Comparison of ENCODE assay signal across 1 cellular context in the genomic region with DNA sequence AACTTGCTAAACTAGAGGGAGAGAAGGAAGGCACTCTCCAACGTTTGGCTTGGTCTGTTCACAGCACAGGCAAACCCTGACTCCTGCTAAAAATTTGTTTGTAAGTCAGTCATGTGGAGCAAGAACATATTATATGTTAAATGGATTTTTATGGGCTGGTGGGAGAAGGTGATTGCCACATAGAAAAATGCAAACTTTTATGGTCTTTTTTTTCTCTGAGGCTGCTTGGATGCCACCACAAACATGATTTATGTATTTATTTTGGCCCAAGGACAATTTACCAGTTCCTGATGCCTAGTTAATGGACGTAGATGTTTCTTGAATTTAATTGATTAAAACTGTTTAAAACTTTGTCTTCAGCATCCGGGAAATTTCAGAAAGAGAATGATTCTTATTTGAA.
TF ChIP-seq lines count a peak whose summit lies in the region.

No MANE protein-coding gene starts in this region.

TF ChIP-seq in GM23338, 12 proteins besides CTCF, POLR2A, EP300 and RAD21 (continued from another document):
- TF ChIP-seq, protein P1, sequence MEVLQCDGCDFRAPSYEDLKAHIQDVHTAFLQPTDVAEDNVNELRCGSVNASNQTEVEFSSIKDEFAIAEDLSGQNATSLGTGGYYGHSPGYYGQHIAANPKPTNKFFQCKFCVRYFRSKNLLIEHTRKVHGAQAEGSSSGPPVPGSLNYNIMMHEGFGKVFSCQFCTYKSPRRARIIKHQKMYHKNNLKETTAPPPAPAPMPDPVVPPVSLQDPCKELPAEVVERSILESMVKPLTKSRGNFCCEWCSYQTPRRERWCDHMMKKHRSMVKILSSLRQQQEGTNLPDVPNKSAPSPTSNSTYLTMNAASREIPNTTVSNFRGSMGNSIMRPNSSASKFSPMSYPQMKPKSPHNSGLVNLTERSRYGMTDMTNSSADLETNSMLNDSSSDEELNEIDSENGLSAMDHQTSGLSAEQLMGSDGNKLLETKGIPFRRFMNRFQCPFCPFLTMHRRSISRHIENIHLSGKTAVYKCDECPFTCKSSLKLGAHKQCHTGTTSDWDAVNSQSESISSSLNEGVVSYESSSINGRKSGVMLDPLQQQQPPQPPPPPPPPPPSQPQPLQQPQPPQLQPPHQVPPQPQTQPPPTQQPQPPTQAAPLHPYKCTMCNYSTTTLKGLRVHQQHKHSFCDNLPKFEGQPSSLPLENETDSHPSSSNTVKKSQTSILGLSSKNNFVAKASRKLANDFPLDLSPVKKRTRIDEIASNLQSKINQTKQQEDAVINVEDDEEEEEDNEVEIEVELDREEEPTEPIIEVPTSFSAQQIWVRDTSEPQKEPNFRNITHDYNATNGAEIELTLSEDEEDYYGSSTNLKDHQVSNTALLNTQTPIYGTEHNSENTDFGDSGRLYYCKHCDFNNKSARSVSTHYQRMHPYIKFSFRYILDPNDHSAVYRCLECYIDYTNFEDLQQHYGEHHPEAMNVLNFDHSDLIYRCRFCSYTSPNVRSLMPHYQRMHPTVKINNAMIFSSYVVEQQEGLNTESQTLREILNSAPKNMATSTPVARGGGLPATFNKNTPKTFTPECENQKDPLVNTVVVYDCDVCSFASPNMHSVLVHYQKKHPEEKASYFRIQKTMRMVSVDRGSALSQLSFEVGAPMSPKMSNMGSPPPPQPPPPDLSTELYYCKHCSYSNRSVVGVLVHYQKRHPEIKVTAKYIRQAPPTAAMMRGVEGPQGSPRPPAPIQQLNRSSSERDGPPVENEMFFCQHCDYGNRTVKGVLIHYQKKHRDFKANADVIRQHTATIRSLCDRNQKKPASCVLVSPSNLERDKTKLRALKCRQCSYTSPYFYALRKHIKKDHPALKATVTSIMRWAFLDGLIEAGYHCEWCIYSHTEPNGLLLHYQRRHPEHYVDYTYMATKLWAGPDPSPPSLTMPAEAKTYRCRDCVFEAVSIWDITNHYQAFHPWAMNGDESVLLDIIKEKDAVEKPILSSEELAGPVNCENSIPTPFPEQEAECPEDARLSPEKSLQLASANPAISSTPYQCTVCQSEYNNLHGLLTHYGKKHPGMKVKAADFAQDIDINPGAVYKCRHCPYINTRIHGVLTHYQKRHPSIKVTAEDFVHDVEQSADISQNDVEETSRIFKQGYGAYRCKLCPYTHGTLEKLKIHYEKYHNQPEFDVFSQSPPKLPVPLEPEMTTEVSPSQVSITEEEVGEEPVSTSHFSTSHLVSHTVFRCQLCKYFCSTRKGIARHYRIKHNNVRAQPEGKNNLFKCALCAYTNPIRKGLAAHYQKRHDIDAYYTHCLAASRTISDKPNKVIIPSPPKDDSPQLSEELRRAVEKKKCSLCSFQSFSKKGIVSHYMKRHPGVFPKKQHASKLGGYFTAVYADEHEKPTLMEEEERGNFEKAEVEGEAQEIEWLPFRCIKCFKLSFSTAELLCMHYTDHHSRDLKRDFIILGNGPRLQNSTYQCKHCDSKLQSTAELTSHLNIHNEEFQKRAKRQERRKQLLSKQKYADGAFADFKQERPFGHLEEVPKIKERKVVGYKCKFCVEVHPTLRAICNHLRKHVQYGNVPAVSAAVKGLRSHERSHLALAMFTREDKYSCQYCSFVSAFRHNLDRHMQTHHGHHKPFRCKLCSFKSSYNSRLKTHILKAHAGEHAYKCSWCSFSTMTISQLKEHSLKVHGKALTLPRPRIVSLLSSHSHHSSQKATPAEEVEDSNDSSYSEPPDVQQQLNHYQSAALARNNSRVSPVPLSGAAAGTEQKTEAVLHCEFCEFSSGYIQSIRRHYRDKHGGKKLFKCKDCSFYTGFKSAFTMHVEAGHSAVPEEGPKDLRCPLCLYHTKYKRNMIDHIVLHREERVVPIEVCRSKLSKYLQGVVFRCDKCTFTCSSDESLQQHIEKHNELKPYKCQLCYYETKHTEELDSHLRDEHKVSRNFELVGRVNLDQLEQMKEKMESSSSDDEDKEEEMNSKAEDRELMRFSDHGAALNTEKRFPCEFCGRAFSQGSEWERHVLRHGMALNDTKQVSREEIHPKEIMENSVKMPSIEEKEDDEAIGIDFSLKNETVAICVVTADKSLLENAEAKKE (CRISPR knock-in tag; IDR thresholded peaks at IDR 0.05): no peak
- TF ChIP-seq EZH2phosphoT487 (IDR thresholded peaks at IDR 0.05; ENCODE audit: unreplicated experiment): no peak
